ENCODE assay signal across 19 cellular contexts in genomic region chr5:139479729-139480128, GRCh38. TPM values are rescaled to one million over a fixed set of nuclear protein-coding genes. Genes with fewer than 3 reads are reported as not detected.
DNase-seq lines count a peak whose midpoint lies in the region; ATAC-seq and TF ChIP-seq lines count a peak whose summit lies in the region.
"Not testable (repeated sequence)": the region's sequence is repeated elsewhere in the genome, so short reads cannot be mapped to it uniquely, and the experiment has no call there.
"Had no signal": no experiment of that assay in that cellular context is flagged by ENCODE, and none has a peak within 500 bp of the region (broad histone marks: within the 10 kb centered on the region; RNA-seq: fewer than 3 reads in every experiment).

No MANE protein-coding gene starts in this region.

- peaks cover 23% of the 10 kb centered on the region for H3K36me3 Mint-ChIP-seq in CD4-positive, CD25-positive, alpha-beta regulatory T cell
- not testable (repeated sequence) for H3K36me3 Mint-ChIP-seq in T-helper 17 cell (ENCODE audit: low read depth)
- H3K36me3 Mint-ChIP-seq in activated T-cell treated with anti-CD3 and anti-CD28 coated beads, Interleukin-2, amount 50 U/mL, for 4 hours (ENCODE audit: insufficient read depth) = peaks cover 17% of the 10 kb centered on the region
- H3K36me3 Mint-ChIP-seq in stimulated activated effector memory CD8-positive, alpha-beta T cell treated with anti-CD3 and anti-CD28 coated beads, Interleukin-12 subunit alpha, Interleukin-12 subunit beta, amount 100 ng/mL, for 72 hours = peaks cover 82% of the 10 kb centered on the region

- not testable (repeated sequence) for H2AFZ ChIP-seq in Loucy (ENCODE audit: low read length)

- H3K4me3 ChIP-seq in CD4-positive, CD25-positive, alpha-beta regulatory T cell (ENCODE audit: low read depth, low read length); Loucy (ENCODE audit: low read length, poor library complexity, severe bottlenecking); ascending aorta; cardiac muscle cell; vagina: not testable (repeated sequence)

- H4K20me1 ChIP-seq in Loucy (ENCODE audit: insufficient read depth, low read length, poor library complexity, severe bottlenecking) = peaks cover 25% of the 10 kb centered on the region

- peak overlapping the region; percentile 71 for H3K4me2 ChIP-seq in Loucy (ENCODE audit: low read depth, low read length, poor library complexity, severe bottlenecking)

- intact Hi-C loops in ascending aorta (cut with DNase I) = loop anchor here (2.0 to 5.0 kb wide), 2 partner anchors 57 to 187 kb away; partner anchors contain the start of gene MATR3
- intact Hi-C loops in vagina (cut with DNase I) = not testable (repeated sequence)

- H3F3A ChIP-seq in Loucy (ENCODE audit: low read depth) = not testable (repeated sequence)

- H3K27me3 Mint-ChIP-seq in CD4-positive, CD25-positive, alpha-beta regulatory T cell; T-helper 17 cell; activated T-cell treated with anti-CD3 and anti-CD28 coated beads, Interleukin-2, amount 50 U/mL, for 4 hours (ENCODE audit: low read depth): not testable (repeated sequence)

- H3K36me3 ChIP-seq in CD4-positive, CD25-positive, alpha-beta regulatory T cell (ENCODE audit: control insufficient read depth, insufficient read depth, low read length) = peaks cover 47% of the 10 kb centered on the region
- peaks cover 16% of the 10 kb centered on the region; the same call in 1 of the 2 replicates for H3K36me3 ChIP-seq in Loucy (ENCODE audit: insufficient read depth, low read length)
- peaks cover 33 to 56% of the 10 kb centered on the region in 2 donors for H3K36me3 ChIP-seq in ascending aorta
- H3K36me3 ChIP-seq in cardiac muscle cell = not testable (repeated sequence)
- peaks cover 0 to 33% of the 10 kb centered on the region in 2 donors for H3K36me3 ChIP-seq in vagina

- ATAC-seq in CD4-positive, CD25-positive, alpha-beta regulatory T cell (ENCODE audit: low read depth in 2 of 2); T-helper 17 cell; activated T-cell treated with anti-CD3 and anti-CD28 coated beads, Interleukin-2, amount 50 U/mL, for 4 hours; stimulated activated effector memory CD8-positive, alpha-beta T cell treated with anti-CD3 and anti-CD28 coated beads, Interleukin-12 subunit alpha, Interleukin-12 subunit beta, amount 100 ng/mL, for 72 hours: not testable (repeated sequence)

- H3K9me3 ChIP-seq in CD4-positive, CD25-positive, alpha-beta regulatory T cell (ENCODE audit: control insufficient read depth in 2 of 2, low read length in 2 of 2); Loucy (ENCODE audit: insufficient read depth, low read depth, low read length); T-helper 17 cell (ENCODE audit: control insufficient read depth, low read length, poor library complexity, severe bottlenecking); ascending aorta; cardiac muscle cell (ENCODE audit: low read depth); vagina: not testable (repeated sequence)

- peaks cover 62% of the 10 kb centered on the region for H3K79me2 ChIP-seq in Loucy (ENCODE audit: insufficient read depth, low read length)

- TF ChIP-seq CTCF in Loucy (conservative IDR thresholded peaks at IDR 0.05; ENCODE audit: low read length); ascending aorta (IDR thresholded peaks at IDR 0.05); cardiac muscle cell (IDR thresholded peaks at IDR 0.05; ENCODE audit: low read depth, low read length); vagina (IDR thresholded peaks at IDR 0.05): not testable (repeated sequence)

- H3K27me3 ChIP-seq in CD4-positive, CD25-positive, alpha-beta regulatory T cell (ENCODE audit: control insufficient read depth, insufficient read depth, low read length); Loucy (ENCODE audit: insufficient read depth, low read length, poor library complexity, severe bottlenecking); ascending aorta; cardiac muscle cell; vagina: not testable (repeated sequence)

- peak overlapping the region; percentile 46 for H3K9ac ChIP-seq in Loucy (ENCODE audit: low read depth, low read length, poor library complexity, severe bottlenecking)

- H3K9me2 ChIP-seq in Loucy (replicated peaks; ENCODE audit: low read depth, low read length) = not testable (repeated sequence)

- H3K27ac ChIP-seq in CD4-positive, CD25-positive, alpha-beta regulatory T cell (ENCODE audit: insufficient read depth, low read length, poor library complexity, severe bottlenecking) = peak overlapping the region; percentile 23
- H3K27ac ChIP-seq in ascending aorta = peak overlapping the region; percentile 5 to 96
- peak overlapping the region; percentile 83 for H3K27ac ChIP-seq in cardiac muscle cell
- peak overlapping the region; percentile 98 for H3K27ac ChIP-seq in vagina

- DNase-seq in CD4-positive, CD25-positive, alpha-beta regulatory T cell; T-helper 17 cell; activated T-cell treated with anti-CD3 and anti-CD28 coated beads, Interleukin-2, amount 50 U/mL, for 4 hours; ascending aorta (ENCODE audit: low spot score in 2 of 2); cardiac muscle cell (ENCODE audit: low read depth in 1 of 2, low spot score in 1 of 2); stimulated activated effector memory CD8-positive, alpha-beta T cell treated with anti-CD3 and anti-CD28 coated beads, Interleukin-12 subunit alpha, Interleukin-12 subunit beta, amount 100 ng/mL, for 72 hours (ENCODE audit: low spot score in 2 of 2); vagina (ENCODE audit: extremely low spot score in 2 of 2): not testable (repeated sequence)

- peaks cover 0 to 67% (median 40%) of the 10 kb centered on the region in 4 donors for H3K4me1 Mint-ChIP-seq in CD4-positive, CD25-positive, alpha-beta regulatory T cell
- H3K4me1 Mint-ChIP-seq in T-helper 17 cell = peaks cover 49% of the 10 kb centered on the region
- peaks cover 52% of the 10 kb centered on the region for H3K4me1 Mint-ChIP-seq in activated T-cell treated with anti-CD3 and anti-CD28 coated beads, Interleukin-2, amount 50 U/mL, for 4 hours (ENCODE audit: low read depth)
- H3K4me1 Mint-ChIP-seq in stimulated activated effector memory CD8-positive, alpha-beta T cell treated with anti-CD3 and anti-CD28 coated beads, Interleukin-12 subunit alpha, Interleukin-12 subunit beta, amount 100 ng/mL, for 72 hours = peaks cover 56% of the 10 kb centered on the region

- H3K4me1 ChIP-seq in CD4-positive, CD25-positive, alpha-beta regulatory T cell (ENCODE audit: control insufficient read depth, insufficient read depth, low read length, poor library complexity, severe bottlenecking) = peaks cover 66% of the 10 kb centered on the region
- peaks cover 68% of the 10 kb centered on the region for H3K4me1 ChIP-seq in Loucy (ENCODE audit: insufficient read depth, low read length, poor library complexity, severe bottlenecking)
- peaks cover 2 to 25% of the 10 kb centered on the region in 2 donors for H3K4me1 ChIP-seq in ascending aorta
- H3K4me1 ChIP-seq in cardiac muscle cell (ENCODE audit: low read depth) = peaks cover 44% of the 10 kb centered on the region
- peaks cover 43% of the 10 kb centered on the region for H3K4me1 ChIP-seq in vagina

- H3K9me3 Mint-ChIP-seq in CD4-positive, CD25-positive, alpha-beta regulatory T cell; activated T-cell treated with anti-CD3 and anti-CD28 coated beads, Interleukin-2, amount 50 U/mL, for 4 hours; stimulated activated effector memory CD8-positive, alpha-beta T cell treated with anti-CD3 and anti-CD28 coated beads, Interleukin-12 subunit alpha, Interleukin-12 subunit beta, amount 100 ng/mL, for 72 hours: not testable (repeated sequence)

- peak overlapping the region in 2 of 4 donors; percentile 43 to 61 for H3K4me3 Mint-ChIP-seq in CD4-positive, CD25-positive, alpha-beta regulatory T cell
- not testable (repeated sequence) for H3K4me3 Mint-ChIP-seq in T-helper 17 cell
- peak overlapping the region; percentile 64 for H3K4me3 Mint-ChIP-seq in activated T-cell treated with anti-CD3 and anti-CD28 coated beads, Interleukin-2, amount 50 U/mL, for 4 hours
- H3K4me3 Mint-ChIP-seq in stimulated activated effector memory CD8-positive, alpha-beta T cell treated with anti-CD3 and anti-CD28 coated beads, Interleukin-12 subunit alpha, Interleukin-12 subunit beta, amount 100 ng/mL, for 72 hours = peak overlapping the region; percentile 43

- peak overlapping the region in 2 of 3 donors; percentile 88 to 89 for H3K27ac Mint-ChIP-seq in CD4-positive, CD25-positive, alpha-beta regulatory T cell
- H3K27ac Mint-ChIP-seq in T-helper 17 cell = peak overlapping the region; percentile 87
- H3K27ac Mint-ChIP-seq in stimulated activated effector memory CD8-positive, alpha-beta T cell treated with anti-CD3 and anti-CD28 coated beads, Interleukin-12 subunit alpha, Interleukin-12 subunit beta, amount 100 ng/mL, for 72 hours = peak overlapping the region; percentile 76

- not testable (repeated sequence) for TF ChIP-seq POLR2A in vagina (IDR thresholded peaks at IDR 0.05)

RNA-seq across cellular contexts. Expression of gene STING1, which starts 2.8 kb away (rescaled TPM):
- total RNA-seq in CD4-positive, CD25-positive, alpha-beta regulatory T cell = 295 TPM
- 100 to 1,000 TPM; 131 to 177 (median 158) TPM for polyA plus RNA-seq in CD4-positive, CD25-positive, alpha-beta regulatory T cell
- 100 to 1,000 TPM; 151 to 160 TPM for total RNA-seq in T-helper 17 cell
- total RNA-seq in activated T-cell treated with anti-CD3 and anti-CD28 coated beads, Interleukin-2, amount 50 U/mL, for 4 hours = 100 to 1,000 TPM; 139 to 261 (median 172) TPM
- total RNA-seq in ascending aorta = 179 TPM
- 58.1 and 79.2 TPM in 2 replicates for total RNA-seq in cardiac muscle cell
- polyA plus RNA-seq in cardiac muscle cell = 59.9 and 69.0 TPM in 2 replicates
- total RNA-seq in vagina = 103 TPM
- total RNA-seq: GM23338 had no signal

RNA-seq across cellular contexts. Expression of gene SMIM33, which starts 8.9 kb away (rescaled TPM):
- total RNA-seq in CD4-positive, CD25-positive, alpha-beta regulatory T cell = 0.54 TPM
- 1 to 10 TPM in 1 of 4 donors, under 1 TPM in 3; 0.08 to 1.9 (median 0.73) TPM for polyA plus RNA-seq in CD4-positive, CD25-positive, alpha-beta regulatory T cell
- total RNA-seq in T-helper 17 cell (under 1 TPM; 0.13 to 0.32 TPM), ascending aorta (not detected), cardiac muscle cell (not detected in 2 replicates), vagina (not detected)
- under 1 TPM in 2 of 3 donors, not detected in 1; 0.21 to 0.30 TPM for total RNA-seq in activated T-cell treated with anti-CD3 and anti-CD28 coated beads, Interleukin-2, amount 50 U/mL, for 4 hours
- 0.10 TPM in 1 of 2 replicates, not detected in the other for polyA plus RNA-seq in cardiac muscle cell
- total RNA-seq: A172, A673, Calu3, Daoy, G401, GM23338, H4, H9 had no signal
- polyA plus RNA-seq: BJ, CD14-positive monocyte, GM23338 had no signal

RNA-seq across cellular contexts. Expression of gene ECSCR, which starts 17.2 kb away (rescaled TPM):
- total RNA-seq in CD4-positive, CD25-positive, alpha-beta regulatory T cell = 0.64 TPM
- 1 to 10 TPM in 1 of 4 donors, under 1 TPM in 2, not detected in 1; 0.23 to 1.6 (median 0.92) TPM for polyA plus RNA-seq in CD4-positive, CD25-positive, alpha-beta regulatory T cell
- not detected for total RNA-seq in T-helper 17 cell
- total RNA-seq in activated T-cell treated with anti-CD3 and anti-CD28 coated beads, Interleukin-2, amount 50 U/mL, for 4 hours = 1 to 10 TPM; 2.6 to 4.0 (median 2.9) TPM
- 51.6 TPM for total RNA-seq in ascending aorta
- total RNA-seq in cardiac muscle cell = not detected in 2 replicates
- 0.97 and 1.5 TPM in 2 replicates for polyA plus RNA-seq in cardiac muscle cell
- total RNA-seq in vagina = 37.1 TPM
- total RNA-seq: Calu3 had no signal
- polyA plus RNA-seq: CD14-positive monocyte; CD4-positive, alpha-beta memory T cell had no signal

RNA-seq across cellular contexts. Expression of gene DNAJC18, which starts 40.4 kb away (rescaled TPM):
- total RNA-seq in CD4-positive, CD25-positive, alpha-beta regulatory T cell = 8.2 TPM
- 1 to 10 TPM; 4.0 to 9.0 (median 5.1) TPM for polyA plus RNA-seq in CD4-positive, CD25-positive, alpha-beta regulatory T cell
- total RNA-seq in T-helper 17 cell (1 to 10 TPM; 4.0 to 8.7 TPM), ascending aorta (8.4 TPM), cardiac muscle cell (10.0 and 10.1 TPM in 2 replicates), vagina (7.6 TPM)
- 10 to 100 TPM; 22.7 to 32.8 (median 26.2) TPM for total RNA-seq in activated T-cell treated with anti-CD3 and anti-CD28 coated beads, Interleukin-2, amount 50 U/mL, for 4 hours
- 17.4 and 37.2 TPM in 2 replicates for polyA plus RNA-seq in cardiac muscle cell

Comparison
In these comparisons a context has a peak if more than half of its experiments do, and no peak if none do; other contexts are left out.
1. H3K27ac ChIP-seq: peak in every context shown above with its lines; median percentile 98 in vagina; 83 in cardiac muscle cell; 50 in ascending aorta; 23 in CD4-positive, CD25-positive, alpha-beta regulatory T cell.